ENCODE assay signal across 1 cellular context in genomic region chr9:133404440-133405002, GRCh38.
TF ChIP-seq lines count a peak whose summit lies in the region.

No MANE protein-coding gene starts in this region.

TF ChIP-seq in IMR-90, 13 proteins besides CTCF, POLR2A, EP300 and RAD21:
- TF ChIP-seq ELK1 (IDR thresholded peaks at IDR 0.05; ENCODE audit: borderline replicate concordance, low read depth, low read length): no peak
- TF ChIP-seq CHD1 (IDR thresholded peaks at IDR 0.05; ENCODE audit: low read depth, low read length): no peak
- TF ChIP-seq MXI1 (IDR thresholded peaks at IDR 0.05; ENCODE audit: borderline replicate concordance, low read depth, low read length): no peak
- no peak for TF ChIP-seq SMC3 (IDR thresholded peaks at IDR 0.05; ENCODE audit: low read depth, low read length)
- no peak for TF ChIP-seq CEBPB (IDR thresholded peaks at IDR 0.05; ENCODE audit: low read depth, low read length)
- TF ChIP-seq NFE2L2 (IDR thresholded peaks at IDR 0.05; ENCODE audit: low read depth, low read length): no peak
- TF ChIP-seq RFX5 (IDR thresholded peaks at IDR 0.05; ENCODE audit: low read depth, low read length): no peak
- no peak for TF ChIP-seq MAZ (IDR thresholded peaks at IDR 0.05; ENCODE audit: borderline replicate concordance, low read depth, low read length)
